ENCODE assay signal across 1 cellular context in genomic region chr11:129018991-129019390, GRCh38.
TF ChIP-seq lines count a peak whose summit lies in the region.

No MANE protein-coding gene starts in this region.

TF ChIP-seq in GM23338, 12 proteins besides CTCF, POLR2A, EP300 and RAD21 (continued from another document):
- TF ChIP-seq ZNF462 (CRISPR knock-in tag; IDR thresholded peaks at IDR 0.05) (no peak), ETS1 (IDR thresholded peaks at IDR 0.05) (no peak), JUNB (IDR thresholded peaks at IDR 0.05; ENCODE audit: unreplicated experiment) (no peak), STAT1 (IDR thresholded peaks at IDR 0.05; ENCODE audit: unreplicated experiment) (no peak), EZH2 (IDR thresholded peaks at IDR 0.05; ENCODE audit: low read depth, unreplicated experiment) (no peak)
